ENCODE assay signal across 1 cellular context in genomic region chr14:24984846-24985589, GRCh38.
TF ChIP-seq lines count a peak whose summit lies in the region.

No MANE protein-coding gene starts in this region.

TF ChIP-seq in HEK293, 187 proteins besides CTCF, POLR2A, EP300 and RAD21 (continued from another document):
- TF ChIP-seq MZF1 (tag by site-specific recombination; IDR thresholded peaks at IDR 0.05; ENCODE audit: borderline replicate concordance), result peak; percentile 20; the same call in 1 of the 2 replicates
- TF ChIP-seq ZNF391 (tag by site-specific recombination; IDR thresholded peaks at IDR 0.05; ENCODE audit: borderline replicate concordance, low read depth), result no peak
- TF ChIP-seq ZSCAN4 (tag by site-specific recombination; IDR thresholded peaks at IDR 0.05), result no peak
- TF ChIP-seq ZNF830 (tag by site-specific recombination; IDR thresholded peaks at IDR 0.05; ENCODE audit: low read depth), result no peak
- no peak for TF ChIP-seq ZNF202 (tag by site-specific recombination; IDR thresholded peaks at IDR 0.05; ENCODE audit: borderline replicate concordance)
- no peak for TF ChIP-seq KLF10 (tag by site-specific recombination; IDR thresholded peaks at IDR 0.05)
- TF ChIP-seq MYNN (tag by site-specific recombination; IDR thresholded peaks at IDR 0.05; ENCODE audit: borderline replicate concordance), result no peak
- peak; percentile 40; the same call in 1 of the 2 replicates for TF ChIP-seq TRIM28 (IDR thresholded peaks at IDR 0.05; ENCODE audit: borderline replicate concordance, low read length)
- TF ChIP-seq GLI2 (tag by site-specific recombination; IDR thresholded peaks at IDR 0.05; ENCODE audit: borderline replicate concordance, low read depth), result no peak
- no peak for TF ChIP-seq ZNF341 (tag by site-specific recombination; IDR thresholded peaks at IDR 0.05; ENCODE audit: low read depth)
- TF ChIP-seq ZNF558 (tag by site-specific recombination; IDR thresholded peaks at IDR 0.05), result no peak
- TF ChIP-seq GLI4 (tag by site-specific recombination; IDR thresholded peaks at IDR 0.05), result no peak
- TF ChIP-seq ZNF18 (tag by site-specific recombination; IDR thresholded peaks at IDR 0.05), result no peak
- no peak for TF ChIP-seq ZIC2 (tag by site-specific recombination; IDR thresholded peaks at IDR 0.05)
- TF ChIP-seq ZNF280D (tag by site-specific recombination; IDR thresholded peaks at IDR 0.05), result no peak
- TF ChIP-seq ZNF561 (tag by site-specific recombination; IDR thresholded peaks at IDR 0.05; ENCODE audit: borderline replicate concordance), result 0 out of 2 replicates have a peak, but pooled peaks have one; percentile 21
- TF ChIP-seq ZNF24 (tag by site-specific recombination; IDR thresholded peaks at IDR 0.05), result no peak
- TF ChIP-seq ZNF175 (tag by site-specific recombination; IDR thresholded peaks at IDR 0.05), result no peak
- peak; percentile 66; the same call in 1 of the 2 replicates for TF ChIP-seq ZXDB (tag by site-specific recombination; IDR thresholded peaks at IDR 0.05)
- TF ChIP-seq ZNF169 (tag by site-specific recombination; IDR thresholded peaks at IDR 0.05), result no peak
TF ChIP-seq in HEK293: peak in this region for 12.
